ENCODE assay signal across 2 cellular contexts in genomic region chr22:30486661-30487115, GRCh38.
TF ChIP-seq lines count a peak whose summit lies in the region.

No MANE protein-coding gene starts in this region.

TF ChIP-seq in IMR-90, 13 proteins besides CTCF, POLR2A, EP300 and RAD21:
- TF ChIP-seq RCOR1 (IDR thresholded peaks at IDR 0.05; ENCODE audit: insufficient replicate concordance, low read length) (no peak), CHD1 (IDR thresholded peaks at IDR 0.05; ENCODE audit: low read depth, low read length) (no peak), MAZ (IDR thresholded peaks at IDR 0.05; ENCODE audit: borderline replicate concordance, low read depth, low read length) (no peak), BHLHE40 (IDR thresholded peaks at IDR 0.05; ENCODE audit: low read depth, low read length) (no peak), NFE2L2 (IDR thresholded peaks at IDR 0.05; ENCODE audit: low read depth, low read length) (no peak), CEBPB (IDR thresholded peaks at IDR 0.05; ENCODE audit: low read depth, low read length) (no peak), USF2 (IDR thresholded peaks at IDR 0.05; ENCODE audit: low read depth, low read length) (no peak), MAFK (IDR thresholded peaks at IDR 0.05; ENCODE audit: low read depth, low read length) (no peak), ELK1 (IDR thresholded peaks at IDR 0.05; ENCODE audit: borderline replicate concordance, low read depth, low read length) (no peak), FOS (IDR thresholded peaks at IDR 0.05; ENCODE audit: low read depth, low read length) (no peak), SMC3 (IDR thresholded peaks at IDR 0.05; ENCODE audit: low read depth, low read length) (no peak), MXI1 (IDR thresholded peaks at IDR 0.05; ENCODE audit: borderline replicate concordance, low read depth, low read length) (no peak), RFX5 (IDR thresholded peaks at IDR 0.05; ENCODE audit: low read depth, low read length) (no peak)
TF ChIP-seq in IMR-90: peak in this region for 0.

TF ChIP-seq in WTC11, 78 proteins besides CTCF, POLR2A, EP300 and RAD21:
- TF ChIP-seq RORB (CRISPR knock-in tag; IDR thresholded peaks at IDR 0.05) (no peak), JAZF1 (CRISPR knock-in tag; IDR thresholded peaks at IDR 0.05) (no peak), CREM (CRISPR knock-in tag; IDR thresholded peaks at IDR 0.05) (no peak), PRRX2 (CRISPR knock-in tag; IDR thresholded peaks at IDR 0.05) (no peak), EMX1 (CRISPR knock-in tag; IDR thresholded peaks at IDR 0.05) (no peak), SMAD3 (CRISPR knock-in tag; IDR thresholded peaks at IDR 0.05; ENCODE audit: borderline replicate concordance) (no peak), GABPB1 (CRISPR knock-in tag; IDR thresholded peaks at IDR 0.05) (no peak), GTF2I (CRISPR knock-in tag; conservative IDR thresholded peaks at IDR 0.05) (no peak), PREB (CRISPR knock-in tag; IDR thresholded peaks at IDR 0.05; ENCODE audit: borderline replicate concordance) (no peak), AFF4 (CRISPR knock-in tag; IDR thresholded peaks at IDR 0.05; ENCODE audit: borderline replicate concordance) (no peak), FOXP4 (CRISPR knock-in tag; IDR thresholded peaks at IDR 0.05) (no peak), NR3C1 (CRISPR knock-in tag; conservative IDR thresholded peaks at IDR 0.05; ENCODE audit: low read depth) (no peak), USF2 (CRISPR knock-in tag; IDR thresholded peaks at IDR 0.05) (no peak), ELF4 (CRISPR knock-in tag; IDR thresholded peaks at IDR 0.05; ENCODE audit: low read depth) (no peak), NFE2L1 (CRISPR knock-in tag; IDR thresholded peaks at IDR 0.05) (no peak), FOXJ3 (CRISPR knock-in tag; IDR thresholded peaks at IDR 0.05; ENCODE audit: borderline replicate concordance) (no peak), ZNF121 (CRISPR knock-in tag; IDR thresholded peaks at IDR 0.05) (no peak)
- TF ChIP-seq, protein P1, sequence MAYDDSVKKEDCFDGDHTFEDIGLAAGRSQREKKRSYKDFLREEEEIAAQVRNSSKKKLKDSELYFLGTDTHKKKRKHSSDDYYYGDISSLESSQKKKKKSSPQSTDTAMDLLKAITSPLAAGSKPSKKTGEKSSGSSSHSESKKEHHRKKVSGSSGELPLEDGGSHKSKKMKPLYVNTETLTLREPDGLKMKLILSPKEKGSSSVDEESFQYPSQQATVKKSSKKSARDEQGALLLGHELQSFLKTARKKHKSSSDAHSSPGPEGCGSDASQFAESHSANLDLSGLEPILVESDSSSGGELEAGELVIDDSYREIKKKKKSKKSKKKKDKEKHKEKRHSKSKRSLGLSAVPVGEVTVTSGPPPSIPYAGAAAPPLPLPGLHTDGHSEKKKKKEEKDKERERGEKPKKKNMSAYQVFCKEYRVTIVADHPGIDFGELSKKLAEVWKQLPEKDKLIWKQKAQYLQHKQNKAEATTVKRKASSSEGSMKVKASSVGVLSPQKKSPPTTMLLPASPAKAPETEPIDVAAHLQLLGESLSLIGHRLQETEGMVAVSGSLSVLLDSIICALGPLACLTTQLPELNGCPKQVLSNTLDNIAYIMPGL (CRISPR knock-in tag; IDR thresholded peaks at IDR 0.05): no peak
- TF ChIP-seq, protein P2, sequence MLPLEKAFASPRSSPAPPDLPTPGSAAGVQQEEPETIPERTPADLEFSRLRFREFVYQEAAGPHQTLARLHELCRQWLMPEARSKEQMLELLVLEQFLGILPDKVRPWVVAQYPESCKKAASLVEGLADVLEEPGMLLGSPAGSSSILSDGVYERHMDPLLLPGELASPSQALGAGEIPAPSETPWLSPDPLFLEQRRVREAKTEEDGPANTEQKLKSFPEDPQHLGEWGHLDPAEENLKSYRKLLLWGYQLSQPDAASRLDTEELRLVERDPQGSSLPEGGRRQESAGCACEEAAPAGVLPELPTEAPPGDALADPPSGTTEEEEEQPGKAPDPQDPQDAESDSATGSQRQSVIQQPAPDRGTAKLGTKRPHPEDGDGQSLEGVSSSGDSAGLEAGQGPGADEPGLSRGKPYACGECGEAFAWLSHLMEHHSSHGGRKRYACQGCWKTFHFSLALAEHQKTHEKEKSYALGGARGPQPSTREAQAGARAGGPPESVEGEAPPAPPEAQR (CRISPR knock-in tag; IDR thresholded peaks at IDR 0.05): no peak
TF ChIP-seq in WTC11: peak in this region for 0.
